ENCODE assay signal across 11 cellular contexts in the genomic region with DNA sequence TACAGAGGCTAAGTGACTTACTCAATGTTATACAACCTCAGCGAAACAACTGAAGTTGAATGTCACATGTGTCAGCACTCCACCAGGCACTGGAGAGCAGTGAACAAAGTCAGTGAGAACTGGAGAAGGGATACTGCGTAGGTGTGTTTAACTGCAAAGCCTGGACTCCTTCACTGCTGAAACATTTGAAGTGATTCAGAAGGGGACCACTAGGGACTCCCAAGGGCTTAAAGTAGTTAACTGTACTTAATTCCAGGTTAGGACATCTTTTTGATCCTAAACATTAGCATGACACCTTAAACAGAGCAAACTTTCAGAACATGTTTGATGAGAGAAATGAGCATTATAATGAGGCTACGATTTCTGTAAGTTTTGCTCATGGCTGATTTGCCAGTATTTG. TPM values are rescaled to one million over a fixed set of nuclear protein-coding genes. Genes with fewer than 3 reads are reported as not detected.
DNase-seq lines count a peak whose midpoint lies in the region; ATAC-seq and TF ChIP-seq lines count a peak whose summit lies in the region.
"Had no signal": no experiment of that assay in that cellular context is flagged by ENCODE, and none has a peak within 500 bp of the region (broad histone marks: within the 10 kb centered on the region; RNA-seq: fewer than 3 reads in every experiment).

No MANE protein-coding gene starts in this region.

- no peak overlapping the region for H3K4me3 Mint-ChIP-seq in T-helper 17 cell
- H3K4me3 Mint-ChIP-seq: activated naive CD8-positive, alpha-beta T cell treated with anti-CD3 and anti-CD28 coated beads for 36 hours had no signal

- WGBS in heart left ventricle, 4 donors, result 81 to 90% (median 85%) methylated on average over 3 of the region's 3 CpGs

- POLR2A ChIA-PET in BJ (lab: Charles Lee), result no interaction called here

- TF ChIP-seq POLR2A in heart left ventricle (IDR thresholded peaks at IDR 0.05), result no peak

- H3K36me3 Mint-ChIP-seq in T-helper 17 cell (ENCODE audit: low read depth), result peaks cover 3% of the 10 kb centered on the region

- no peak overlapping the region for H3K4me3 ChIP-seq in BJ (ENCODE audit: low read depth, low read length)
- H3K4me3 ChIP-seq in GM12875 (ENCODE audit: low read depth, low read length), result no peak overlapping the region
- no peak overlapping the region for H3K4me3 ChIP-seq in fibroblast of pulmonary artery (replicated peaks; ENCODE audit: low read depth, low read length)
- no peak overlapping the region for H3K4me3 ChIP-seq in left lung
- no peak overlapping the region for H3K4me3 ChIP-seq in heart left ventricle
- H3K4me3 ChIP-seq: right atrium auricular region had no signal

- intact Hi-C loops in left lung (cut with DNase I) (loop anchor here in 1 of 2 donors (10.0 kb wide), 1 partner anchor 527 kb away; no protein-coding TSS in a partner anchor), heart left ventricle (cut with DNase I) (loop anchor here (2.0 to 10.0 kb wide), 15 partner anchors 164 to 867 kb away; partner anchors contain the start of genes AK9 (in 4 of the 10) and FIG4 (in 4 of the 10))

- H3K4me1 Mint-ChIP-seq in T-helper 17 cell, result peaks cover 4% of the 10 kb centered on the region

- H3K9me3 ChIP-seq in T-helper 17 cell (ENCODE audit: control insufficient read depth, low read length, poor library complexity, severe bottlenecking) (peaks cover 5% of the 10 kb centered on the region), left lung (no peaks in the 10 kb centered on the region), heart left ventricle (peaks cover 0 to 14% (median 5%) of the 10 kb centered on the region in 12 donors)

- H3K27me3 Mint-ChIP-seq in T-helper 17 cell, result no peaks in the 10 kb centered on the region
- H3K27me3 Mint-ChIP-seq: activated naive CD8-positive, alpha-beta T cell treated with anti-CD3 and anti-CD28 coated beads for 36 hours had no signal

- no peak for DNase-seq in BJ (ENCODE audit: low read depth)
- peak; percentile 19 for DNase-seq in RPMI7951 (ENCODE audit: low read depth)
- peak; percentile 30 for DNase-seq in fibroblast of pulmonary artery (ENCODE audit: low read depth)
- no peak for DNase-seq in T-helper 17 cell
- no peak for DNase-seq in left lung
- DNase-seq in NCI-H2107 (lab: John Stamatoyannopoulos, UW), result no peak
- no peak for DNase-seq in heart left ventricle
- DNase-seq: activated naive CD8-positive, alpha-beta T cell treated with anti-CD3 and anti-CD28 coated beads for 36 hours had no signal

- H3K4me1 ChIP-seq in left lung (no peaks in the 10 kb centered on the region), heart left ventricle (no peaks in the 10 kb centered on the region)
- H3K4me1 ChIP-seq: right atrium auricular region had no signal

- H3K36me3 ChIP-seq in BJ (ENCODE audit: control insufficient read depth, insufficient read depth, low read length) (no peaks in the 10 kb centered on the region), left lung (no peaks in the 10 kb centered on the region), heart left ventricle (no peaks in the 10 kb centered on the region)
- H3K36me3 ChIP-seq: right atrium auricular region had no signal

- ATAC-seq in T-helper 17 cell (no peak), left lung (no peak), heart left ventricle (no peak)

- H3K27me3 ChIP-seq in BJ (ENCODE audit: control insufficient read depth, insufficient read depth, low read length) (no peaks in the 10 kb centered on the region), left lung (no peaks in the 10 kb centered on the region), heart left ventricle (no peaks in the 10 kb centered on the region)
- H3K27me3 ChIP-seq: right atrium auricular region had no signal

- H3K27ac ChIP-seq in left lung, result no peak overlapping the region
- H3K27ac ChIP-seq in heart left ventricle, result no peak overlapping the region
- H3K27ac ChIP-seq: epithelial cell of prostate, right atrium auricular region had no signal

- TF ChIP-seq CTCF in BJ (IDR thresholded peaks at IDR 0.05; ENCODE audit: insufficient read depth, low read depth, low read length) (0 out of 2 replicates have a peak, but pooled peaks have one; percentile 17), GM12875 (IDR thresholded peaks at IDR 0.05; ENCODE audit: borderline replicate concordance, insufficient read depth, low read depth, low read length) (peak; percentile 26; the same call in 1 of the 2 replicates), fibroblast of pulmonary artery (IDR thresholded peaks at IDR 0.05; ENCODE audit: low read length, missing control alignments) (peak; percentile 43), left lung (IDR thresholded peaks at IDR 0.05) (no peak), heart left ventricle (IDR thresholded peaks at IDR 0.05) (no peak)

- CTCF ChIA-PET in BJ (lab: Yijun Ruan, JAX), result interaction anchor here (0.6 to 3.1 kb wide), 7 partner anchors 28 to 647 kb away, joined by 3 to 20 read pairs (median 3); no protein-coding TSS in a partner anchor

- H3K27ac Mint-ChIP-seq in T-helper 17 cell, result no peak overlapping the region
- H3K27ac Mint-ChIP-seq: activated naive CD8-positive, alpha-beta T cell treated with anti-CD3 and anti-CD28 coated beads for 36 hours had no signal

RNA-seq across cellular contexts. Expression of gene ZBTB24, which starts 45.0 kb away (rescaled TPM):
- polyA plus RNA-seq in BJ (2011; rRNA removed) (3.0 and 3.7 TPM in 2 replicates), heart left ventricle (1 to 10 TPM; 1.9 to 2.1 TPM)
- 3.9 and 4.6 TPM in 2 replicates for polyA minus RNA-seq in BJ (2011; rRNA and poly(A)+ RNA removed)
- 7.9 and 8.4 TPM in 2 replicates for total RNA-seq in RPMI7951 (2014; rRNA removed; shearing (Covaris generic))
- total RNA-seq in T-helper 17 cell (10 to 100 TPM; 14.3 to 15.3 TPM), left lung (1 to 10 TPM; 7.3 to 7.7 TPM), heart left ventricle (1 to 10 TPM; 2.4 to 4.8 (median 3.1) TPM)

Comparison
In these comparisons a context has a peak if more than half of its experiments do, and no peak if none do; other contexts are left out.
1. DNase-seq: peak in RPMI7951 (single experiment) and fibroblast of pulmonary artery (single experiment); none in BJ (single experiment), T-helper 17 cell (0 of 3), left lung (0 of 2), NCI-H2107 (single experiment) and heart left ventricle (0 of 5).
2. CTCF ChIP-seq: peak in BJ (single experiment), GM12875 (single experiment) and fibroblast of pulmonary artery (single experiment); none in left lung (0 of 2) and heart left ventricle (0 of 12).